ENCODE assay signal across 10 cellular contexts in the genomic region with DNA sequence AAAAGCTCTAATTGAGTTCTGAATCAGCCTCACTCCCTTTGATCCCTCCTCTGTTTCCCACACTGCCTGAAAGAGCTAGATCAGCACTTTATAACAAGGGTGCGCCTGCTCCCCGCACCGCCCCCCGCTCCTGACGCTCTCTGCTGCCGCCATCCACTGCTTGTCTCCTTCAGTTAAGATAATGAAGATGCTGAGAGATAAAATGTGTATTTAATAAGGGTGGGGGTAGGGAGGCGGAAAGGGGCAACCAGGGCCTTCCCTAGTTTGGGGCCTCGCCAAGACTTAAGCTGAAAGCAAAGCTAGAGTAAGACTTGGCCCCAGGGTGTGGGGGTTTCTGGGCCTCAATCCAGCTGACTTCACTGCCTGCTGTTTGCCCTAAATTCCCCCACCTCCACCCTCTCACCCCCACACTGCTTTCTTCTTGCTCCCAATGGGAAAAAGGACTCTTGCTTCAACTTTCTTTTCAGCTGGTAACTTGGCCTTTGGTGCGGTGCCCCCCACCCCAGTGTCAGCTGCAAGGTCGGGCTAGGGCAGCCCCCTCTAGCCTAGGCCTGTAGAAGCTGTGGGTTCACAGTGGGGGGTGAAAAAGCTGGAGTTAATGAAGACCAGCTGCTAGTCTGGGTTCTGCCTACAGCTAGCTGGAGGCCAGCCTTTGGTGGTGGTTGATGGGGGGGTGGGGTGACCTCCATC. TPM values are rescaled to one million over a fixed set of nuclear protein-coding genes. Genes with fewer than 3 reads are reported as not detected.
DNase-seq lines count a peak whose midpoint lies in the region; ATAC-seq and TF ChIP-seq lines count a peak whose summit lies in the region.
"Had no signal": no experiment of that assay in that cellular context is flagged by ENCODE, and none has a peak within 500 bp of the region (broad histone marks: within the 10 kb centered on the region; RNA-seq: fewer than 3 reads in every experiment).

No MANE protein-coding gene starts in this region.

- H3K9me3 ChIP-seq in endodermal cell (ENCODE audit: control insufficient read depth, low read length) = no peaks in the 10 kb centered on the region
- no peaks in the 10 kb centered on the region for H3K9me3 ChIP-seq in ovary

- H3K27ac Mint-ChIP-seq in endodermal cell = no peak overlapping the region
- H3K27ac Mint-ChIP-seq: type B pancreatic cell had no signal

- H3K4me1 ChIP-seq in endodermal cell (ENCODE audit: control insufficient read depth, insufficient read depth, low read length) (peaks cover 31% of the 10 kb centered on the region), ovary (ENCODE audit: insufficient read depth) (peaks cover 35% of the 10 kb centered on the region)

- WGBS in endodermal cell (ENCODE audit: insufficient coverage in 1 of 2, insufficient read length in 1 of 2), 2 experiments = 33 to 71% methylated on average over 1 to 10 of the region's 10 CpGs
- 27 to 36% (median 30%) methylated on average over 10 of the region's 10 CpGs for WGBS in ovary, 3 donors

- H3K27me3 ChIP-seq in endodermal cell (ENCODE audit: control insufficient read depth, insufficient read depth, low read length, poor library complexity, severe bottlenecking) (no peaks in the 10 kb centered on the region), ovary (no peaks in the 10 kb centered on the region)

- H3K9ac ChIP-seq in endodermal cell (ENCODE audit: extremely low read depth, low read length, poor library complexity, severe bottlenecking) = peak overlapping the region; percentile 7

- peak overlapping the region; percentile 82 for H3K27ac ChIP-seq in endodermal cell (ENCODE audit: low read depth, low read length)
- H3K27ac ChIP-seq in ovary = peak overlapping the region in 1 of 2 donors; percentile 58

- peaks cover 23% of the 10 kb centered on the region for H3K36me3 ChIP-seq in endodermal cell (ENCODE audit: control insufficient read depth, insufficient read depth, low read length)
- no peaks in the 10 kb centered on the region for H3K36me3 ChIP-seq in ovary

- H3K4me1 Mint-ChIP-seq in endodermal cell = peaks cover 39% of the 10 kb centered on the region

- H3K4me3 ChIP-seq in endodermal cell (ENCODE audit: low read length) = peak overlapping the region; percentile 58
- no peak overlapping the region for H3K4me3 ChIP-seq in ovary

- peaks cover 3% of the 10 kb centered on the region for H3K27me3 Mint-ChIP-seq in endodermal cell (ENCODE audit: insufficient read depth)
- H3K27me3 Mint-ChIP-seq: type B pancreatic cell had no signal

- TF ChIP-seq CTCF in endodermal cell (conservative IDR thresholded peaks at IDR 0.05) = no peak
- TF ChIP-seq CTCF in ovary (IDR thresholded peaks at IDR 0.05) = no peak

- DNase-seq in ELF-1 (ENCODE audit: low read depth, low spot score) (peak; percentile 30), NCI-H2227 treated with DMSO at 0.1 percent for 48 hours (lab: John Stamatoyannopoulos, UW) (peak; percentile 66), endodermal cell (peak; percentile 82), ovary (peak in 3 of 5 donors; percentile 50 to 69 (median 58))
- no peak for DNase-seq in stimulated activated CD4-positive, alpha-beta T cell treated with anti-CD3 and anti-CD28 coated beads, Interleukin-4, amount 100 ng/mL, for 1 hour

- H3K9me3 Mint-ChIP-seq in endodermal cell = no peaks in the 10 kb centered on the region
- H3K9me3 Mint-ChIP-seq: type B pancreatic cell had no signal

- H3K4me3 Mint-ChIP-seq in endodermal cell = no peak overlapping the region
- H3K4me3 Mint-ChIP-seq: type B pancreatic cell had no signal

- peaks cover 8% of the 10 kb centered on the region for H3K36me3 Mint-ChIP-seq in endodermal cell (ENCODE audit: low read depth)
- H3K36me3 Mint-ChIP-seq: type B pancreatic cell had no signal

- intact Hi-C loops in ovary (cut with DNase I) = loop anchor here in 2 of 4 donors (10.0 kb wide), 2 partner anchors 118 to 248 kb away; no protein-coding TSS in a partner anchor

- TF ChIP-seq POLR2A in ovary (IDR thresholded peaks at IDR 0.05) = no peak

- ATAC-seq in GM21367 (IDR thresholded peaks at IDR 0.05; ENCODE audit: unreplicated experiment) (no peak), HG02642 (IDR thresholded peaks at IDR 0.05; ENCODE audit: poor library complexity, unreplicated experiment) (no peak), HG03442 (IDR thresholded peaks at IDR 0.05; ENCODE audit: unreplicated experiment) (no peak)

- TF ChIP-seq EP300 in ovary (IDR thresholded peaks at IDR 0.05) = no peak

RNA-seq across cellular contexts. Expression of a gene that starts 1.8 kb away (rescaled TPM):
- total RNA-seq in endodermal cell (10 to 100 TPM; 22.7 to 27.6 TPM), ovary (100 to 1,000 TPM in 1 of 7 donors, 10 to 100 TPM in 6; 19.8 to 100 (median 62.2) TPM)
- 51.2 TPM for polyA plus RNA-seq in endodermal cell (2013, experiment 1 of 2)
- polyA plus RNA-seq in endodermal cell (2013, experiment 2 of 2) = 49.4 TPM
- 10 to 100 TPM; 21.8 to 39.9 TPM for polyA plus RNA-seq in ovary

RNA-seq across cellular contexts. Expression of a gene that starts 19.5 kb away (rescaled TPM):
- 10 to 100 TPM; 88.4 to 95.4 TPM for total RNA-seq in endodermal cell
- polyA plus RNA-seq in endodermal cell (2013, experiment 1 of 2) = 37.8 TPM
- polyA plus RNA-seq in endodermal cell (2013, experiment 2 of 2) = 33.8 TPM
- 1 to 10 TPM in 3 of 7 donors, under 1 TPM in 4; 0.34 to 3.8 (median 0.76) TPM for total RNA-seq in ovary
- 1 to 10 TPM in 1 of 2 donors, under 1 TPM in 1; 0.80 to 3.3 TPM for polyA plus RNA-seq in ovary

RNA-seq across cellular contexts. Expression of a gene that starts 57.4 kb away (rescaled TPM):
- total RNA-seq in endodermal cell (not detected), ovary (1 to 10 TPM in 2 of 7 donors, under 1 TPM in 3, not detected in 2; 0.66 to 1.8 (median 0.92) TPM)
- not detected for polyA plus RNA-seq in endodermal cell (2013, experiment 1 of 2)
- polyA plus RNA-seq in endodermal cell (2013, experiment 2 of 2) = not detected
- under 1 TPM in 1 of 2 donors, not detected in 1; 0.24 TPM for polyA plus RNA-seq in ovary
- polyA plus RNA-seq: keratinocyte had no signal

Comparison
In these comparisons a context has a peak if more than half of its experiments do, and no peak if none do; other contexts are left out.
1. RNA of a gene that starts 19.5 kb away (total RNA-seq): 88.4 to 95.4 TPM in endodermal cell; 0.34 to 3.8 TPM in ovary; every median in the first group is over 10 times any median in the second.